In genomic region chr2:59399126-59399525, GRCh38 we compare ENCODE assay signal across 33 cellular contexts.
"Had no signal": no experiment of that assay in that cellular context is flagged by ENCODE, and none has a peak within 500 bp of the region (broad histone marks: within the 10 kb centered on the region; RNA-seq: fewer than 3 reads in every experiment).

No MANE protein-coding gene starts in this region.

- H3K4me3 ChIP-seq: adrenal gland, ascending aorta, body of pancreas, breast epithelium, cardiac muscle cell had no signal

- H3K27me3 ChIP-seq: adrenal gland, ascending aorta, body of pancreas, brain microvascular endothelial cell, breast epithelium, cardiac muscle cell had no signal

- H3K36me3 ChIP-seq: adrenal gland, ascending aorta, brain microvascular endothelial cell, breast epithelium, cardiac muscle cell had no signal

- DNase-seq: activated effector memory CD4-positive, alpha-beta T cell treated with anti-CD3 and anti-CD28 coated beads, Interleukin-2, amount 50 U/mL, for 16 hours; activated effector memory CD4-positive, alpha-beta T cell treated with Interleukin-2 at 50 U/mL for 16 hours; activated gamma-delta T cell; activated gamma-delta T cell treated with Interleukin-2 at 50 U/mL for 16 hours; activated naive CD4-positive, alpha-beta T cell; activated naive CD4-positive, alpha-beta T cell treated with anti-CD3 and anti-CD28 coated beads for 36 hours; activated naive CD4-positive, alpha-beta T cell treated with anti-CD3 and anti-CD28 coated beads, Interleukin-2, amount 10 ng/mL, durations not matched to agents 7 days and 5 days; activated naive CD4-positive, alpha-beta T cell treated with anti-CD3 and anti-CD28 coated beads, Interleukin-2, amount 50 U/mL, for 16 hours; activated naive CD4-positive, alpha-beta T cell treated with Interleukin-2 at 50 U/mL for 16 hours; activated naive CD8-positive, alpha-beta T cell treated with anti-CD3 and anti-CD28 coated beads for 36 hours; activated naive CD8-positive, alpha-beta T cell treated with anti-CD3 and anti-CD28 coated beads, Interleukin-2, amount 10 ng/mL, durations not matched to agents 7 days and 5 days; activated naive CD8-positive, alpha-beta T cell treated with anti-CD3 and anti-CD28 coated beads, Interleukin-2, amount 50 U/mL, for 24 hours; activated T-cell treated with anti-CD3 and anti-CD28 coated beads, Interleukin-2, amount 50 U/mL, for 24 hours; activated T-cell treated with anti-CD3 and anti-CD28 coated beads, Interleukin-2, amount 50 U/mL, for 4 hours; activated T-cell treated with anti-CD3 and anti-CD28 coated beads, Interleukin-2, amount 50 U/mL, for 48 hours; activated T-cell treated with anti-CD3 and anti-CD28 coated beads, Interleukin-2, amount 50 U/mL, for 72 hours; adrenal gland; amniotic stem cell; amygdala; anterior cingulate cortex; aorta; body of pancreas; brain microvascular endothelial cell; caudate nucleus; central memory CD4-positive, alpha-beta T cell; cerebellar nuclear complex had no signal

- H3K27ac ChIP-seq: adrenal gland, ascending aorta, body of pancreas, brain microvascular endothelial cell, breast epithelium, cardiac muscle cell had no signal

- H3K4me1 ChIP-seq: adrenal gland, ascending aorta, body of pancreas, breast epithelium had no signal

- H3K9me3 ChIP-seq: adrenal gland, ascending aorta, body of pancreas had no signal

- FAIRE-seq: astrocyte, bronchial epithelial cell had no signal

- ATAC-seq: activated naive CD4-positive, alpha-beta T cell treated with anti-CD3 and anti-CD28 coated beads, Interleukin-2, amount 50 U/mL, for 72 hours; activated naive CD8-positive, alpha-beta T cell treated with anti-CD3 and anti-CD28 coated beads, Interleukin-2, amount 50 U/mL, for 24 hours; activated T-cell treated with anti-CD3 and anti-CD28 coated beads, Interleukin-2, amount 50 U/mL, for 4 hours; activated T-cell treated with anti-CD3 and anti-CD28 coated beads, Interleukin-2, amount 50 U/mL, for 72 hours; activated T-helper 17 cell treated with anti-CD3 and anti-CD28 coated beads, Interleukin-2, amount 50 U/mL, for 72 hours; body of pancreas had no signal
